In genomic region chr12:58961906-58962305, GRCh38 we compare ENCODE assay signal across 24 cellular contexts. TPM values are rescaled to one million over a fixed set of nuclear protein-coding genes. Genes with fewer than 3 reads are reported as not detected.
A peak's percentile ranks its signal among the peaks of the same experiment; 100 is the strongest.
DNase-seq lines count a peak whose midpoint lies in the region; ATAC-seq, FAIRE-seq and TF ChIP-seq lines count a peak whose summit lies in the region.
"Had no signal": no experiment of that assay in that cellular context is flagged by ENCODE, and none has a peak within 500 bp of the region (broad histone marks: within the 10 kb centered on the region; RNA-seq: fewer than 3 reads in every experiment).

No MANE protein-coding gene starts in this region.

- TF ChIP-seq POLR2A in endothelial cell of umbilical vein (IDR thresholded peaks at IDR 0.05; ENCODE audit: low read depth, low read length): no peak

- H2BK5ac ChIP-seq in mesenchymal stem cell (ENCODE audit: low read depth, low read length, poor library complexity, severe bottlenecking): no peak overlapping the region

- no peak overlapping the region for H3K27ac ChIP-seq in ACC112 (ENCODE audit: low read depth, low read length)
- H3K27ac ChIP-seq in OCI-LY7 (ENCODE audit: low read depth, low read length, poor library complexity, severe bottlenecking): no peak overlapping the region
- peak overlapping the region; percentile 97 for H3K27ac ChIP-seq in endothelial cell of umbilical vein (ENCODE audit: insufficient read depth, low read depth, low read length)
- H3K27ac ChIP-seq in mesenchymal stem cell (ENCODE audit: low read length, poor library complexity, severe bottlenecking): no peak overlapping the region

- H3K9ac ChIP-seq in endothelial cell of umbilical vein (replicated peaks; ENCODE audit: extremely low read depth, insufficient read depth, low read length) (peak overlapping the region; percentile 67), mesenchymal stem cell (ENCODE audit: low read length) (no peak overlapping the region)

- dilution Hi-C loops in endothelial cell of umbilical vein (cut with MboI; ENCODE audit: extremely low pct_ligation_motif_present, low sequenced_read_pairs): no loop called here

- FAIRE-seq in endothelial cell of umbilical vein (lab: Jason Lieb, UNC): peak; percentile 90
- no peak for FAIRE-seq in frontal cortex (lab: Jason Lieb, UNC)
- FAIRE-seq: GM12891 had no signal

- H3K79me1 ChIP-seq in mesenchymal stem cell (replicated peaks; ENCODE audit: low read length, poor library complexity, severe bottlenecking): no peaks in the 10 kb centered on the region

- H3K18ac ChIP-seq in mesenchymal stem cell (ENCODE audit: low read depth in 1 of 2, low read length in 2 of 2): no peak overlapping the region

- H2BK15ac ChIP-seq in mesenchymal stem cell (ENCODE audit: low read depth, poor library complexity, severe bottlenecking): no peak overlapping the region

- no peaks in the 10 kb centered on the region for H3K79me2 ChIP-seq in ACC112 (ENCODE audit: control insufficient read depth, insufficient read depth, low read length, unreplicated experiment)
- no peaks in the 10 kb centered on the region for H3K79me2 ChIP-seq in OCI-LY7 (ENCODE audit: insufficient read depth, low read depth, low read length)
- no peaks in the 10 kb centered on the region for H3K79me2 ChIP-seq in endothelial cell of umbilical vein (ENCODE audit: control insufficient read depth, insufficient read depth, low read length)

- H3K4ac ChIP-seq in mesenchymal stem cell (ENCODE audit: low read depth in 1 of 2, low read length in 2 of 2): no peak overlapping the region

- no peaks in the 10 kb centered on the region for H3K9me1 ChIP-seq in endothelial cell of umbilical vein (replicated peaks; ENCODE audit: control insufficient read depth, extremely low read depth, insufficient read depth, low read length)

- BruUV-seq in OCI-LY7 (replicated peaks; lab: Mats Ljungman, UMichigan) (no TSS peak), endothelial cell of umbilical vein (replicated peaks; lab: Mats Ljungman, UMichigan) (no TSS peak)

- no peak overlapping the region for H2BK120ac ChIP-seq in mesenchymal stem cell (ENCODE audit: low read depth, low read length)

- DNase-seq in OCI-LY7 (ENCODE audit: low spot score): no peak
- peak; percentile 72 for DNase-seq in endothelial cell of umbilical vein (ENCODE audit: low read depth, low spot score)
- DNase-seq in mesenchymal stem cell: peak; percentile 33
- no peak for DNase-seq in NCI-H2227 treated with DMSO at 0.1 percent for 48 hours (lab: John Stamatoyannopoulos, UW)
- DNase-seq in stimulated activated CD4-positive, alpha-beta T cell treated with anti-CD3 and anti-CD28 coated beads, Interleukin-4, amount 100 ng/mL, for 24 hours: no peak
- no peak for DNase-seq in frontal cortex (ENCODE audit: low spot score in 2 of 2)
- DNase-seq: 8988T; BE2C; Caco-2; CD4-positive, CD25-positive, alpha-beta regulatory T cell; DMS153; Kasumi-1; MG63; NCI-H1092; NCI-H1436 treated with DMSO at 0.1 percent for 48 hours; NCI-H2081 treated with DMSO at 0.1 percent for 48 hours; NCI-H510A treated with DMSO at 0.1 percent for 48 hours; NCI-H774; PC-3; RPMI8226; SHP77 treated with DMSO at 0.1 percent for 48 hours had no signal

- H4K91ac ChIP-seq in mesenchymal stem cell (ENCODE audit: low read length): no peak overlapping the region

- 63% methylated on average over 2 of the region's 4 CpGs for WGBS in mesenchymal stem cell

- no peak overlapping the region for H4K8ac ChIP-seq in mesenchymal stem cell (ENCODE audit: low read length)

- no peak overlapping the region for H3K4me3 ChIP-seq in ACC112 (ENCODE audit: low read depth, low read length)
- no peak overlapping the region for H3K4me3 ChIP-seq in OCI-LY7 (ENCODE audit: low read depth, low read length, poor library complexity, severe bottlenecking)
- H3K4me3 ChIP-seq in endothelial cell of umbilical vein (replicated peaks in 1 of 3; ENCODE audit: insufficient read depth in 1 of 3, low read depth in 1 of 3, low read length in 3 of 3): peak overlapping the region in 1 of 3 experiments; percentile 15
- H3K4me3 ChIP-seq in mesenchymal stem cell (ENCODE audit: insufficient read depth in 1 of 2, low read depth in 1 of 2, low read length in 2 of 2): no peak overlapping the region
- H3K4me3 ChIP-seq: MG63 had no signal

- H3K14ac ChIP-seq in mesenchymal stem cell (ENCODE audit: low read length in 2 of 2): no peak overlapping the region

- H3K9me3 ChIP-seq in OCI-LY7 (ENCODE audit: low read length) (no peaks in the 10 kb centered on the region), endothelial cell of umbilical vein (replicated peaks; ENCODE audit: control insufficient read depth, insufficient read depth, low read length) (no peaks in the 10 kb centered on the region), mesenchymal stem cell (ENCODE audit: control insufficient read depth, low read length) (no peaks in the 10 kb centered on the region)
- H3K9me3 ChIP-seq: BE2C, Caco-2, MG63 had no signal

- no peak overlapping the region for H2AK5ac ChIP-seq in mesenchymal stem cell (ENCODE audit: low read length, severe bottlenecking)

- H3K4me2 ChIP-seq in OCI-LY7 (ENCODE audit: low read length): no peak overlapping the region
- H3K4me2 ChIP-seq in endothelial cell of umbilical vein (ENCODE audit: insufficient read depth, low read length): peak overlapping the region; percentile 81
- no peak overlapping the region for H3K4me2 ChIP-seq in mesenchymal stem cell (ENCODE audit: low read length, poor library complexity, severe bottlenecking)

- intact Hi-C loops in OCI-LY7 (cut with micrococcal nuclease; ENCODE audit: unreplicated experiment) (no loop called here), endothelial cell of umbilical vein (cut with micrococcal nuclease) (loop anchor here (1.0 to 5.0 kb wide), 3 partner anchors 43 to 115 kb away; no protein-coding TSS in a partner anchor)

- no peaks in the 10 kb centered on the region for H3K9me2 ChIP-seq in OCI-LY7 (ENCODE audit: insufficient read depth, low read length)

- H3K27me3 ChIP-seq in ACC112 (ENCODE audit: insufficient read depth, low read length): no peaks in the 10 kb centered on the region
- no peaks in the 10 kb centered on the region for H3K27me3 ChIP-seq in endothelial cell of umbilical vein (ENCODE audit: control insufficient read depth in 2 of 2, insufficient read depth in 2 of 2, low read length in 2 of 2)
- no peaks in the 10 kb centered on the region for H3K27me3 ChIP-seq in mesenchymal stem cell (ENCODE audit: control insufficient read depth in 1 of 2, insufficient read depth in 1 of 2, low read length in 2 of 2)
- H3K27me3 ChIP-seq: BE2C, MG63 had no signal

- POLR2A ChIA-PET in OCI-LY7 (lab: Charles Lee): no interaction called here
- POLR2A ChIA-PET in endothelial cell of umbilical vein (lab: Charles Lee): interaction anchor here (0.5 to 0.7 kb wide), 3 partner anchors 37 to 44 kb away, joined by 3 read pairs; no protein-coding TSS in a partner anchor

- TF ChIP-seq CTCF in OCI-LY7 (conservative IDR thresholded peaks at IDR 0.05; ENCODE audit: low read length) (no peak), endothelial cell of umbilical vein (IDR thresholded peaks at IDR 0.05; ENCODE audit: extremely low read depth in 1 of 2, insufficient read depth in 1 of 2, low read depth in 1 of 2, low read length in 2 of 2) (no peak)

- H4K20me1 ChIP-seq in OCI-LY7 (ENCODE audit: insufficient read depth, low read length) (no peaks in the 10 kb centered on the region), endothelial cell of umbilical vein (replicated peaks; ENCODE audit: control insufficient read depth, extremely low read depth, insufficient read depth, low read length) (no peaks in the 10 kb centered on the region)

- H2BK12ac ChIP-seq in mesenchymal stem cell (ENCODE audit: low read length in 2 of 2): no peak overlapping the region

- H3K36me3 ChIP-seq in ACC112 (ENCODE audit: insufficient read depth, low read length) (no peaks in the 10 kb centered on the region), OCI-LY7 (ENCODE audit: insufficient read depth, low read length) (no peaks in the 10 kb centered on the region), endothelial cell of umbilical vein (ENCODE audit: control insufficient read depth in 2 of 2, extremely low read depth in 1 of 2, insufficient read depth in 2 of 2, low read length in 2 of 2) (no peaks in the 10 kb centered on the region), mesenchymal stem cell (ENCODE audit: control insufficient read depth in 1 of 2, insufficient read depth in 2 of 2, low read depth in 1 of 2, low read length in 2 of 2) (no peaks in the 10 kb centered on the region)
- H3K36me3 ChIP-seq: BE2C, MG63 had no signal

- H2AFZ ChIP-seq in ACC112 (ENCODE audit: low read length, unreplicated experiment): peak overlapping the region; percentile 38
- peak overlapping the region; percentile 31; the same call in 1 of the 2 replicates for H2AFZ ChIP-seq in OCI-LY7 (ENCODE audit: low read length)
- peak overlapping the region; percentile 90 for H2AFZ ChIP-seq in endothelial cell of umbilical vein (ENCODE audit: low read depth, low read length)
- no peak overlapping the region for H2AFZ ChIP-seq in mesenchymal stem cell (ENCODE audit: low read depth, low read length)

- H3K4me1 ChIP-seq in ACC112 (ENCODE audit: control insufficient read depth, insufficient read depth, low read length, unreplicated experiment) (peaks cover 4% of the 10 kb centered on the region), OCI-LY7 (ENCODE audit: insufficient read depth, low read length, poor library complexity, severe bottlenecking) (no peaks in the 10 kb centered on the region), endothelial cell of umbilical vein (ENCODE audit: control insufficient read depth, extremely low read depth, insufficient read depth, low read length) (peaks cover 18% of the 10 kb centered on the region), mesenchymal stem cell (ENCODE audit: control insufficient read depth, insufficient read depth, low read depth, low read length) (no peaks in the 10 kb centered on the region)
- H3K4me1 ChIP-seq: BE2C, Caco-2 had no signal

- CTCF ChIA-PET in OCI-LY7 (lab: Charles Lee; ENCODE audit: unreplicated experiment): no interaction called here
- CTCF ChIA-PET in endothelial cell of umbilical vein (lab: Charles Lee): interaction anchor here (0.6 to 2.6 kb wide), 12 partner anchors 8 to 1296 kb away, joined by 3 to 19 read pairs (median 3); no protein-coding TSS in a partner anchor

- H3K23ac ChIP-seq in mesenchymal stem cell (ENCODE audit: low read length in 2 of 2): no peak overlapping the region

- ATAC-seq in GM21786 (IDR thresholded peaks at IDR 0.05; ENCODE audit: unreplicated experiment): no peak
- ATAC-seq: PC-3 had no signal

RNA-seq across cellular contexts. Expression of gene LRIG3, which starts 41.6 kb away (rescaled TPM):
- total RNA-seq in OCI-LY7 (2014; rRNA removed; shearing (Covaris generic)): not detected in 2 replicates
- total RNA-seq in OCI-LY7 (2022) (not detected in 2 replicates), endothelial cell of umbilical vein (42.9 and 55.5 TPM in 2 replicates), frontal cortex (10.6 TPM)
- polyA plus RNA-seq in endothelial cell of umbilical vein: 43.8 and 55.7 TPM in 2 replicates
- 29.9 and 35.4 TPM in 2 replicates for polyA plus RNA-seq in endothelial cell of umbilical vein (2011; cell fraction: cytosol; rRNA removed)
- polyA plus RNA-seq in endothelial cell of umbilical vein (2011; cell fraction: nucleus; rRNA removed): 243 and 268 TPM in 2 replicates
- polyA plus RNA-seq in endothelial cell of umbilical vein (2012): 32.9 and 36.9 TPM in 2 replicates
- 151 and 163 TPM in 2 replicates for polyA minus RNA-seq in endothelial cell of umbilical vein
- polyA minus RNA-seq in endothelial cell of umbilical vein (2011; cell fraction: cytosol; rRNA and poly(A)+ RNA removed): 8.7 TPM
- 531 and 703 TPM in 2 replicates for polyA minus RNA-seq in endothelial cell of umbilical vein (2011; cell fraction: nucleus; rRNA and poly(A)+ RNA removed)
- polyA plus RNA-seq in mesenchymal stem cell (2013, experiment 1 of 2): 11.1 TPM
- polyA plus RNA-seq in mesenchymal stem cell (2013, experiment 2 of 2): 11.7 TPM
- total RNA-seq: CD4-positive, CD25-positive, alpha-beta regulatory T cell had no signal
- polyA plus RNA-seq: CD4-positive, CD25-positive, alpha-beta regulatory T cell had no signal

Comparison
In these comparisons a context has a peak if more than half of its experiments do, and no peak if none do; other contexts are left out.
1. DNase-seq: peak in endothelial cell of umbilical vein (single experiment) and mesenchymal stem cell (single experiment); none in OCI-LY7 (single experiment), NCI-H2227 treated with DMSO at 0.1 percent for 48 hours (single experiment), stimulated activated CD4-positive, alpha-beta T cell treated with anti-CD3 and anti-CD28 coated beads, Interleukin-4, amount 100 ng/mL, for 24 hours (single experiment) and frontal cortex (0 of 2).
2. RNA of gene LRIG3, which starts 41.6 kb away (total RNA-seq): 42.9 to 55.5 TPM in endothelial cell of umbilical vein and 10.6 TPM in frontal cortex (single experiment); not detected in OCI-LY7; every median in the first group is over 10 times any median in the second.